ENCODE assay signal across 19 cellular contexts in the genomic region with DNA sequence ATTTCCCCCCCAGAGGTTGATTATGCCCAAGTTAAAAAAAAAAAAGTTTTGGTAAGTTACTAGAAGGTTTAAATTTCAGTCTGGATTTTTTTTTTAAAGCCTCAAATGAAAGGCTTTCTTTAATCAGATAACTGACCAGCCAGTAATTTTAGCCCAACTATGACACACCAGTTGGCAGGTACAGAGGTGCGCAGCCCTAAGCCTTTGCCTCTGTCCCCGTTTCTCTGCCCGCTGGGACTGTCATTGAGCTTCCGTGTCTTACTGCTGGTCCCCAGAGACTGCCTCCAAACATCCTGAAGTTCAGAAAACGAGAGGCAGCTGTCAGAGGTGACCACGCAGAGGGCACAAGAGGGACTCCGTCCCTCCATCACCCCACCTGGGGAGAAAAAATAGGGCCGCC.
DNase-seq lines count a peak whose midpoint lies in the region; ATAC-seq, FAIRE-seq and TF ChIP-seq lines count a peak whose summit lies in the region.
"Had no signal": no experiment of that assay in that cellular context is flagged by ENCODE, and none has a peak within 500 bp of the region (broad histone marks: within the 10 kb centered on the region; RNA-seq: fewer than 3 reads in every experiment).

No MANE protein-coding gene starts in this region.

- TF ChIP-seq RAD21 in HepG2 (CRISPR knock-in tag; IDR thresholded peaks at IDR 0.05): no peak

- no peaks in the 10 kb centered on the region for H3K36me3 ChIP-seq in BLaER1 treated with 17β-estradiol and CSF1 and Interleukin-3, amounts not matched to agents 10 nM and 100 nM
- H3K36me3 ChIP-seq in ectodermal cell (ENCODE audit: control insufficient read depth, insufficient read depth, low read length) (no peaks in the 10 kb centered on the region), HepG2 (replicated peaks in 1 of 2; ENCODE audit: control insufficient read depth in 1 of 2, insufficient read depth in 2 of 2, low read length in 2 of 2) (no peaks in the 10 kb centered on the region)
- H3K36me3 ChIP-seq: MG63, right atrium auricular region, stomach, tibial nerve had no signal

- no peak overlapping the region for H3K27ac ChIP-seq in BLaER1 treated with 17β-estradiol and CSF1 and Interleukin-3, amounts not matched to agents 10 nM and 100 nM
- peak overlapping the region; percentile 74 for H3K27ac ChIP-seq in ectodermal cell (ENCODE audit: insufficient read depth, low read depth, low read length, poor library complexity, severe bottlenecking)
- no peak overlapping the region for H3K27ac ChIP-seq in HepG2 (ENCODE audit: extremely low read length, insufficient read depth, low read length)
- H3K27ac ChIP-seq: right atrium auricular region, stomach had no signal

- CTCF ChIA-PET in HepG2 (lab: Yijun Ruan, JAX; ENCODE audit: low intra/inter-chr PET ratio, low total read pairs): no interaction called here

- no peak for TF ChIP-seq POLR2A in HepG2 (IDR thresholded peaks at IDR 0.05; ENCODE audit: insufficient read depth in 1 of 2, low read depth in 2 of 2, low read length in 2 of 2)

- no peak overlapping the region for H3K4me3 Mint-ChIP-seq in osteocyte (ENCODE audit: unreplicated experiment)
- H3K4me3 Mint-ChIP-seq: activated naive CD4-positive, alpha-beta T cell treated with anti-CD3 and anti-CD28 coated beads, Interleukin-2, amount 50 U/mL, for 24 hours had no signal

- no peak overlapping the region for H2AFZ ChIP-seq in HepG2 (ENCODE audit: low read length)

- DNase-seq in NCI-H1436 treated with DMSO at 0.1 percent for 48 hours (lab: John Stamatoyannopoulos, UW) (peak; percentile 56), osteocyte (ENCODE audit: extremely low spot score, unreplicated experiment) (no peak), HepG2 (ENCODE audit: low spot score) (no peak), iPS-NIHi11 (ENCODE audit: low spot score) (no peak)
- DNase-seq: aorta; NCI-H1694; NCI-H345; SHP77; stimulated activated CD4-positive, alpha-beta T cell treated with anti-CD3 and anti-CD28 coated beads, Interleukin-15, amount 100 ng/mL, for 24 hours; stomach had no signal

- H3K79me2 ChIP-seq in HepG2 (ENCODE audit: insufficient read depth, low read length): no peaks in the 10 kb centered on the region

- ATAC-seq in HepG2 (no peak), GM21529 (IDR thresholded peaks at IDR 0.05; ENCODE audit: unreplicated experiment) (no peak), HG03280 (IDR thresholded peaks at IDR 0.05; ENCODE audit: unreplicated experiment) (no peak)

- intact Hi-C loops in HepG2 (cut with micrococcal nuclease; ENCODE audit: unreplicated experiment): no loop called here

- no peak overlapping the region for H3K9ac ChIP-seq in BLaER1 treated with 17β-estradiol and CSF1 and Interleukin-3, amounts not matched to agents 10 nM and 100 nM
- no peak overlapping the region for H3K9ac ChIP-seq in HepG2 (ENCODE audit: insufficient read depth, low read depth, low read length)

- H3K4me1 Mint-ChIP-seq in osteocyte (ENCODE audit: unreplicated experiment): peaks cover 28% of the 10 kb centered on the region
- H3K4me1 Mint-ChIP-seq: activated naive CD4-positive, alpha-beta T cell treated with anti-CD3 and anti-CD28 coated beads, Interleukin-2, amount 50 U/mL, for 24 hours had no signal

- peaks cover 0 to 27% (median 17%) of the 10 kb centered on the region in 10 experiments; a peak in 14 of 20 replicates for H3K4me1 ChIP-seq in BLaER1 treated with 17β-estradiol and CSF1 and Interleukin-3, amounts not matched to agents 10 nM and 100 nM
- peaks cover 18% of the 10 kb centered on the region for H3K4me1 ChIP-seq in ectodermal cell (ENCODE audit: control insufficient read depth, insufficient read depth, low read length)
- no peaks in the 10 kb centered on the region for H3K4me1 ChIP-seq in HepG2 (ENCODE audit: insufficient read depth, low read length)
- H3K4me1 ChIP-seq: right atrium auricular region, stomach had no signal

- POLR2A ChIA-PET in HepG2 (lab: Yijun Ruan, JAX): no interaction called here

- H3K4me3 ChIP-seq in BLaER1 treated with 17β-estradiol and CSF1 and Interleukin-3, amounts not matched to agents 10 nM and 100 nM: no peak overlapping the region
- H3K4me3 ChIP-seq in ectodermal cell (ENCODE audit: insufficient read depth, low read depth, low read length): no peak overlapping the region
- no peak overlapping the region for H3K4me3 ChIP-seq in HepG2 (replicated peaks in 1 of 3; ENCODE audit: insufficient read depth in 1 of 3, low read depth in 2 of 3, low read length in 3 of 3)
- H3K4me3 ChIP-seq: MG63, right atrium auricular region, stomach, tibial nerve had no signal

- peaks cover 15% of the 10 kb centered on the region for H3K27me3 Mint-ChIP-seq in osteocyte (ENCODE audit: unreplicated experiment)

- no peaks in the 10 kb centered on the region for H3K9me3 ChIP-seq in BLaER1 treated with 17β-estradiol and CSF1 and Interleukin-3, amounts not matched to agents 10 nM and 100 nM (replicated peaks in 1 of 11)
- H3K9me3 ChIP-seq in ectodermal cell (ENCODE audit: control insufficient read depth, low read length) (no peaks in the 10 kb centered on the region), HepG2 (ENCODE audit: low read length) (no peaks in the 10 kb centered on the region)
- H3K9me3 ChIP-seq: MG63, right atrium auricular region, stomach, tibial nerve had no signal

- no TSS peak for BruUV-seq in HepG2 (replicated peaks; lab: Mats Ljungman, UMichigan)

- TF ChIP-seq CTCF in osteocyte (IDR thresholded peaks at IDR 0.05) (no peak), HepG2 (CRISPR knock-in tag; IDR thresholded peaks at IDR 0.05) (no peak)

- peak overlapping the region in 9 of 11 experiments; percentile 2 to 71 (median 57); a peak in 14 of 22 replicates for H3K4me2 ChIP-seq in BLaER1 treated with 17β-estradiol and CSF1 and Interleukin-3, amounts not matched to agents 10 nM and 100 nM
- H3K4me2 ChIP-seq in HepG2 (ENCODE audit: low read depth, low read length): no peak overlapping the region

- WGBS in ectodermal cell, 2 experiments: 76 to 88% methylated on average over 8 of the region's 8 CpGs
- 31% methylated on average over 8 of the region's 8 CpGs for WGBS in HepG2 (ENCODE audit: low lambda C conversion rate)

- no peaks in the 10 kb centered on the region for H4K20me1 ChIP-seq in BLaER1 treated with 17β-estradiol and CSF1 and Interleukin-3, amounts not matched to agents 10 nM and 100 nM
- H4K20me1 ChIP-seq in HepG2 (ENCODE audit: insufficient read depth, low read length): no peaks in the 10 kb centered on the region

- H3K36me3 Mint-ChIP-seq in osteocyte (ENCODE audit: unreplicated experiment): no peaks in the 10 kb centered on the region
- H3K36me3 Mint-ChIP-seq: activated naive CD4-positive, alpha-beta T cell treated with anti-CD3 and anti-CD28 coated beads, Interleukin-2, amount 50 U/mL, for 24 hours had no signal

- no peak for FAIRE-seq in HepG2 (lab: Jason Lieb, UNC)
- FAIRE-seq: frontal cortex had no signal

- peak overlapping the region; percentile 78 for H3K27ac Mint-ChIP-seq in osteocyte (ENCODE audit: unreplicated experiment)
- H3K27ac Mint-ChIP-seq: activated naive CD4-positive, alpha-beta T cell treated with anti-CD3 and anti-CD28 coated beads, Interleukin-2, amount 50 U/mL, for 24 hours had no signal

- no peaks in the 10 kb centered on the region for H3K9me3 Mint-ChIP-seq in osteocyte (ENCODE audit: unreplicated experiment)
- H3K9me3 Mint-ChIP-seq: activated naive CD4-positive, alpha-beta T cell treated with anti-CD3 and anti-CD28 coated beads, Interleukin-2, amount 50 U/mL, for 24 hours had no signal

- H3K27me3 ChIP-seq in BLaER1 treated with 17β-estradiol and CSF1 and Interleukin-3, amounts not matched to agents 10 nM and 100 nM: no peaks in the 10 kb centered on the region
- H3K27me3 ChIP-seq in ectodermal cell (ENCODE audit: control insufficient read depth, insufficient read depth, low read length, poor library complexity, severe bottlenecking): no peaks in the 10 kb centered on the region
- peaks cover 0 to 10% of the 10 kb centered on the region in 2 experiments; a peak in 2 of 5 replicates for H3K27me3 ChIP-seq in HepG2 (ENCODE audit: control insufficient read depth in 1 of 2, insufficient read depth in 2 of 2, low read length in 2 of 2)
- H3K27me3 ChIP-seq: MG63, right atrium auricular region, stomach, tibial nerve had no signal

- in situ Hi-C loops in HepG2 (cut with HindIII; ENCODE audit: extremely low pct_ligation_motif_present, low pct_unique_long_range_greater_than_20kb): no loop called here

- TF ChIP-seq EP300 in HepG2 (IDR thresholded peaks at IDR 0.05; ENCODE audit: low read depth in 2 of 2, low read length in 2 of 2) (no peak), HepG2 (CRISPR knock-in tag; IDR thresholded peaks at IDR 0.05; ENCODE audit: borderline replicate concordance) (no peak)

TF ChIP-seq in HepG2, 621 proteins besides CTCF, POLR2A, EP300 and RAD21:
- TF ChIP-seq ADNP (CRISPR knock-in tag; IDR thresholded peaks at IDR 0.05): no peak
- no peak for TF ChIP-seq SMARCE1 (IDR thresholded peaks at IDR 0.05; ENCODE audit: borderline replicate concordance)
- TF ChIP-seq ZMYM2 (CRISPR knock-in tag; IDR thresholded peaks at IDR 0.05): no peak
- TF ChIP-seq, protein P1, sequence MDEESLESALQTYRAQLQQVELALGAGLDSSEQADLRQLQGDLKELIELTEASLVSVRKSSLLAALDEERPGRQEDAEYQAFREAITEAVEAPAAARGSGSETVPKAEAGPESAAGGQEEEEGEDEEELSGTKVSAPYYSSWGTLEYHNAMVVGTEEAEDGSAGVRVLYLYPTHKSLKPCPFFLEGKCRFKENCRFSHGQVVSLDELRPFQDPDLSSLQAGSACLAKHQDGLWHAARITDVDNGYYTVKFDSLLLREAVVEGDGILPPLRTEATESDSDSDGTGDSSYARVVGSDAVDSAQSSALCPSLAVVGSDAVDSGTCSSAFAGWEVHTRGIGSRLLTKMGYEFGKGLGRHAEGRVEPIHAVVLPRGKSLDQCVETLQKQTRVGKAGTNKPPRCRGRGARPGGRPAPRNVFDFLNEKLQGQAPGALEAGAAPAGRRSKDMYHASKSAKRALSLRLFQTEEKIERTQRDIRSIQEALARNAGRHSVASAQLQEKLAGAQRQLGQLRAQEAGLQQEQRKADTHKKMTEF (CRISPR knock-in tag; IDR thresholded peaks at IDR 0.05): no peak
